Comparison of ENCODE assay signal across 1 cellular context in genomic region chr17:40093005-40093579, GRCh38.
TF ChIP-seq lines count a peak whose summit lies in the region.

No MANE protein-coding gene starts in this region.

TF ChIP-seq in H1, 55 proteins besides CTCF, POLR2A, EP300 and RAD21:
- TF ChIP-seq CREB1 (IDR thresholded peaks at IDR 0.05) (no peak), NANOG (IDR thresholded peaks at IDR 0.05; ENCODE audit: insufficient read depth, low read depth, low read length, poor library complexity, severe bottlenecking) (no peak), HDAC2 (IDR thresholded peaks at IDR 0.05; ENCODE audit: borderline replicate concordance in 1 of 2, low read depth in 2 of 2, low read length in 2 of 2) (no peak), GTF2F1 (IDR thresholded peaks at IDR 0.05; ENCODE audit: borderline replicate concordance, low read depth, low read length) (no peak), TAF1 (IDR thresholded peaks at IDR 0.05; ENCODE audit: low read depth, low read length) (no peak)
